ENCODE assay signal across 29 cellular contexts in genomic region chr16:82695806-82696205, GRCh38.
"Had no signal": no experiment of that assay in that cellular context is flagged by ENCODE, and none has a peak within 500 bp of the region (broad histone marks: within the 10 kb centered on the region; RNA-seq: fewer than 3 reads in every experiment).

No MANE protein-coding gene starts in this region.

- H3K4me2 ChIP-seq: hepatocyte had no signal

- H3K9me3 Mint-ChIP-seq: natural killer cell treated with Interleukin-12 subunit alpha and Interleukin-12 subunit beta and Interleukin-15 and Interleukin-18, amount 100 ng/mL, for 72 hours; neural crest cell; stimulated activated effector memory CD8-positive, alpha-beta T cell treated with anti-CD3 and anti-CD28 coated beads, Interleukin-12 subunit alpha, Interleukin-12 subunit beta, amount 100 ng/mL, for 72 hours had no signal

- H3K36me3 Mint-ChIP-seq: mesothelial cell of epicardium; naive B cell; natural killer cell treated with Interleukin-12 subunit alpha and Interleukin-12 subunit beta and Interleukin-15 and Interleukin-18, amount 100 ng/mL, for 72 hours; stimulated activated effector memory CD8-positive, alpha-beta T cell treated with anti-CD3 and anti-CD28 coated beads, Interleukin-12 subunit alpha, Interleukin-12 subunit beta, amount 100 ng/mL, for 72 hours; type B pancreatic cell had no signal

- H3K27ac Mint-ChIP-seq: mesothelial cell of epicardium; naive B cell; natural killer cell treated with Interleukin-12 subunit alpha and Interleukin-12 subunit beta and Interleukin-15 and Interleukin-18, amount 100 ng/mL, for 72 hours; stimulated activated effector memory CD8-positive, alpha-beta T cell treated with anti-CD3 and anti-CD28 coated beads, Interleukin-12 subunit alpha, Interleukin-12 subunit beta, amount 100 ng/mL, for 72 hours; type B pancreatic cell had no signal

- H3K36me3 ChIP-seq: gastroesophageal sphincter, heart left ventricle, lower lobe of right lung, neutrophil, prostate gland, right atrium auricular region, sigmoid colon, tibial artery had no signal

- H3K4me1 Mint-ChIP-seq: mesothelial cell of epicardium, naive B cell, neural crest cell had no signal

- H3K4me1 ChIP-seq: parathyroid adenoma, prostate gland, testis had no signal

- H2AFZ ChIP-seq: hepatocyte, parathyroid adenoma had no signal

- H3K27me3 ChIP-seq: dorsolateral prefrontal cortex, foreskin keratinocyte, gastroesophageal sphincter, heart left ventricle, hepatocyte, neutrophil, right atrium auricular region, sigmoid colon, testis, tibial artery had no signal

- DNase-seq: cortex of kidney; dorsolateral prefrontal cortex; effector CD4-positive, alpha-beta T cell; foreskin keratinocyte; heart left ventricle; islet precursor cell; kidney glomerular epithelial cell; left ventricle myocardium superior; lower lobe of right lung; mucosa of descending colon; naive B cell; sigmoid colon; stimulated activated CD4-positive, alpha-beta T cell treated with anti-CD3 and anti-CD28 coated beads, Interleukin-2, amount 100 ng/mL, for 24 hours; stimulated activated CD4-positive, alpha-beta T cell treated with anti-CD3 and anti-CD28 coated beads, Interleukin-4, amount 100 ng/mL, for 24 hours; stimulated activated naive CD8-positive, alpha-beta T cell treated with anti-CD3 and anti-CD28 coated beads, Interleukin-15, Interleukin-2, amounts not matched to agents 100 U/mL and 50 U/mL, for 24 hours; substantia nigra; testis; tibial artery had no signal

- H3K9me3 ChIP-seq: gastroesophageal sphincter, heart left ventricle, lower lobe of right lung, mucosa of descending colon, neutrophil, prostate gland, right atrium auricular region, sigmoid colon, testis, tibial artery had no signal

- H3K4me3 Mint-ChIP-seq: mesothelial cell of epicardium; natural killer cell treated with Interleukin-12 subunit alpha and Interleukin-12 subunit beta and Interleukin-15 and Interleukin-18, amount 100 ng/mL, for 72 hours; neural crest cell; stimulated activated effector memory CD8-positive, alpha-beta T cell treated with anti-CD3 and anti-CD28 coated beads, Interleukin-12 subunit alpha, Interleukin-12 subunit beta, amount 100 ng/mL, for 72 hours; type B pancreatic cell had no signal

- H3K79me2 ChIP-seq: hepatocyte, parathyroid adenoma had no signal

- H3K4me3 ChIP-seq: dorsolateral prefrontal cortex, gastroesophageal sphincter, heart left ventricle, hepatocyte, lower lobe of right lung, mucosa of descending colon, prostate gland, right atrium auricular region, sigmoid colon, testis, tibial artery had no signal

- H3K9ac ChIP-seq: parathyroid adenoma had no signal

- H3K27ac ChIP-seq: dorsolateral prefrontal cortex, foreskin keratinocyte, gastroesophageal sphincter, heart left ventricle, hepatocyte, lower lobe of right lung, neutrophil, parathyroid adenoma, prostate gland, right atrium auricular region, sigmoid colon, testis, tibial artery had no signal
